17 cellular contexts compared by ENCODE assay signal in genomic region chr17:33463887-33464286, GRCh38.
"Had no signal": no experiment of that assay in that cellular context is flagged by ENCODE, and none has a peak within 500 bp of the region (broad histone marks: within the 10 kb centered on the region; RNA-seq: fewer than 3 reads in every experiment).

No MANE protein-coding gene starts in this region.

- H3K4me3 Mint-ChIP-seq: activated CD8-positive, alpha-beta T cell treated with anti-CD3 and anti-CD28 coated beads for 36 hours; activated naive CD8-positive, alpha-beta T cell treated with anti-CD3 and anti-CD28 coated beads, Interleukin-2, amount 50 U/mL, for 24 hours; stimulated activated naive CD8-positive, alpha-beta T cell treated with anti-CD3 and anti-CD28 coated beads, Interleukin-15, amount 100 ng/mL, for 72 hours; T-cell had no signal

- H3K4me1 Mint-ChIP-seq: activated naive CD8-positive, alpha-beta T cell treated with anti-CD3 and anti-CD28 coated beads, Interleukin-2, amount 50 U/mL, for 24 hours; stimulated activated naive CD8-positive, alpha-beta T cell treated with anti-CD3 and anti-CD28 coated beads, Interleukin-15, amount 100 ng/mL, for 72 hours; T-cell had no signal

- H3K36me3 ChIP-seq: colonic mucosa, sigmoid colon had no signal

- H3K27ac ChIP-seq: colonic mucosa, sigmoid colon, testis, VCaP had no signal

- ATAC-seq: activated CD8-positive, alpha-beta T cell treated with anti-CD3 and anti-CD28 coated beads for 36 hours; activated naive CD8-positive, alpha-beta T cell treated with anti-CD3 and anti-CD28 coated beads, Interleukin-2, amount 50 U/mL, for 24 hours; stimulated activated naive CD8-positive, alpha-beta T cell treated with anti-CD3 and anti-CD28 coated beads, Interleukin-15, amount 100 ng/mL, for 72 hours; T-cell had no signal

- H3K4me1 ChIP-seq: colonic mucosa, sigmoid colon, testis had no signal

- H3K27ac Mint-ChIP-seq: activated CD8-positive, alpha-beta T cell treated with anti-CD3 and anti-CD28 coated beads for 36 hours; activated naive CD8-positive, alpha-beta T cell treated with anti-CD3 and anti-CD28 coated beads, Interleukin-2, amount 50 U/mL, for 24 hours; stimulated activated naive CD8-positive, alpha-beta T cell treated with anti-CD3 and anti-CD28 coated beads, Interleukin-15, amount 100 ng/mL, for 72 hours; T-cell had no signal

- H3K4me3 ChIP-seq: colonic mucosa, sigmoid colon, testis had no signal

- H3K36me3 Mint-ChIP-seq: T-cell had no signal

- H3K9me3 Mint-ChIP-seq: activated naive CD8-positive, alpha-beta T cell treated with anti-CD3 and anti-CD28 coated beads, Interleukin-2, amount 50 U/mL, for 24 hours had no signal

- H3K9me3 ChIP-seq: colonic mucosa, sigmoid colon, testis had no signal

- H3K27me3 ChIP-seq: colonic mucosa, sigmoid colon, testis had no signal

- DNase-seq: activated CD4-positive, alpha-beta T cell treated with anti-CD3 and anti-CD28 coated beads for 4 hours; activated CD8-positive, alpha-beta memory T cell treated with anti-CD3 and anti-CD28 coated beads, Interleukin-2, amount 50 U/mL, for 4 hours; activated CD8-positive, alpha-beta T cell treated with anti-CD3 and anti-CD28 coated beads for 36 hours; activated naive CD4-positive, alpha-beta T cell treated with Interleukin-2 at 50 U/mL for 16 hours; activated naive CD8-positive, alpha-beta T cell treated with anti-CD3 and anti-CD28 coated beads, Interleukin-2, amount 50 U/mL, for 24 hours; caudate nucleus; colonic mucosa; effector CD4-positive, alpha-beta T cell; hippocampal formation; sigmoid colon; stimulated activated CD4-positive, alpha-beta T cell treated with anti-CD3 and anti-CD28 coated beads, Interleukin-15, amount 100 ng/mL, for 24 hours; stimulated activated CD4-positive, alpha-beta T cell treated with anti-CD3 and anti-CD28 coated beads, Interleukin-4, amount 100 ng/mL, for 24 hours; stimulated activated naive CD8-positive, alpha-beta T cell treated with anti-CD3 and anti-CD28 coated beads, Interleukin-15, amount 100 ng/mL, for 72 hours; T-cell; T1000; testis had no signal
